In genomic region chr16:85610446-85611204, GRCh38 we compare ENCODE assay signal across 8 cellular contexts. TPM values are rescaled to one million over a fixed set of nuclear protein-coding genes. Genes with fewer than 3 reads are reported as not detected.
DNase-seq lines count a peak whose midpoint lies in the region; ATAC-seq and TF ChIP-seq lines count a peak whose summit lies in the region.

No MANE protein-coding gene starts in this region.

- peak in 2 of 3 experiments; percentile 99 to 100; a peak in 4 of 6 replicates for TF ChIP-seq CTCF in HCT116 (IDR thresholded peaks at IDR 0.05 in 2 of 3, conservative IDR thresholded peaks at IDR 0.05 in 1 of 3; ENCODE audit: borderline replicate concordance in 1 of 3, insufficient read depth in 1 of 3, low read depth in 2 of 3, low read length in 2 of 3)

- H3K9me3 ChIP-seq in HCT116 (ENCODE audit: control insufficient read depth in 1 of 2, insufficient read depth in 1 of 2, low read depth in 1 of 2, low read length in 2 of 2) (no peaks in the 10 kb centered on the region), right cardiac atrium (ENCODE audit: control insufficient read depth, low read length) (no peaks in the 10 kb centered on the region)

- intact Hi-C loops in HCT116 (cut with micrococcal nuclease) (loop anchor here (1.0 to 10.0 kb wide), 7 partner anchors 56 to 495 kb away; no protein-coding TSS in a partner anchor), right cardiac atrium (cut with DNase I) (loop anchor here (5.0 to 10.0 kb wide), 6 partner anchors 53 to 306 kb away; no protein-coding TSS in a partner anchor)

- peak; percentile 49 for ATAC-seq in HCT116
- peak; percentile 34 to 38 for ATAC-seq in right cardiac atrium

- H3K79me2 ChIP-seq in HCT116 (ENCODE audit: insufficient read depth, low read length), result peaks cover 11% of the 10 kb centered on the region

- no peak for TF ChIP-seq RAD21 in HCT116 (IDR thresholded peaks at IDR 0.05; ENCODE audit: low read depth)

- BruUV-seq in HCT116 (replicated peaks; lab: Mats Ljungman, UMichigan), result TSS peak; percentile 46

- peaks cover 4% of the 10 kb centered on the region; the same call in 1 of the 2 replicates for H4K20me1 ChIP-seq in HCT116 (ENCODE audit: insufficient read depth)

- H3K4me1 ChIP-seq in HCT116 (ENCODE audit: control insufficient read depth in 1 of 2, insufficient read depth in 2 of 2, low read length in 2 of 2), result peaks cover 19 to 51% of the 10 kb centered on the region in 2 experiments
- H3K4me1 ChIP-seq in right cardiac atrium (ENCODE audit: control insufficient read depth, insufficient read depth, low read length), result peaks cover 18% of the 10 kb centered on the region
- peaks cover 2% of the 10 kb centered on the region for H3K4me1 ChIP-seq in urinary bladder (ENCODE audit: insufficient read depth)

- peak overlapping the region; percentile 85 to 91 for H3K4me3 ChIP-seq in HCT116 (replicated peaks in 1 of 2; ENCODE audit: low read depth in 1 of 2, low read length in 2 of 2)
- peak overlapping the region; percentile 45 for H3K4me3 ChIP-seq in right cardiac atrium (ENCODE audit: low read length)
- peak overlapping the region; percentile 52 for H3K4me3 ChIP-seq in urinary bladder (ENCODE audit: low read depth, low read length)

- H3K27me3 ChIP-seq in HCT116 (ENCODE audit: insufficient read depth, low read length), result no peaks in the 10 kb centered on the region
- no peaks in the 10 kb centered on the region for H3K27me3 ChIP-seq in right cardiac atrium (ENCODE audit: control insufficient read depth, insufficient read depth)

- POLR2A ChIA-PET in HCT116 (lab: Charles Lee), result interaction anchor here (0.6 to 1.6 kb wide), 6 partner anchors 42 to 1902 kb away, joined by 3 to 5 read pairs (median 4); no protein-coding TSS in a partner anchor

- H3K9me2 ChIP-seq in HCT116 (ENCODE audit: insufficient read depth), result no peaks in the 10 kb centered on the region

- 4% methylated on average over 40 of the region's 40 CpGs for WGBS in right cardiac atrium
- WGBS in urinary bladder, result 7% methylated on average over 40 of the region's 40 CpGs

- H3K4me2 ChIP-seq in HCT116 (ENCODE audit: low read length), result peak overlapping the region; percentile 89

- RAD21 ChIA-PET in HCT116 (lab: Charles Lee; ENCODE audit: low non-redundant PET in 1 of 2, low total read pairs in 2 of 2, uncharacterized antibody in 2 of 2, unreplicated experiment in 2 of 2), result interaction anchor here (0.6 to 2.1 kb wide), 10 partner anchors 54 to 280 kb away, joined by 3 to 11 read pairs (median 4); no protein-coding TSS in a partner anchor

- peak overlapping the region; percentile 84 for H3K9ac ChIP-seq in HCT116 (ENCODE audit: low read length)

- peak overlapping the region; percentile 73 for H3K27ac ChIP-seq in HCT116 (ENCODE audit: low read depth, low read length)
- H3K27ac ChIP-seq in right cardiac atrium (ENCODE audit: low read length), result no peak overlapping the region
- no peak overlapping the region for H3K27ac ChIP-seq in urinary bladder (ENCODE audit: low read depth)

- no peaks in the 10 kb centered on the region for H3K36me3 ChIP-seq in HCT116 (ENCODE audit: control insufficient read depth in 1 of 2, insufficient read depth in 2 of 2, low read length in 2 of 2)
- H3K36me3 ChIP-seq in urinary bladder (ENCODE audit: insufficient read depth), result no peaks in the 10 kb centered on the region

- no peak overlapping the region for H2AFZ ChIP-seq in HCT116 (ENCODE audit: low read depth, low read length, poor library complexity, severe bottlenecking)

- DNase-seq in DMS153 (lab: John Stamatoyannopoulos, UW), result peak; percentile 86
- DNase-seq in HCT116 (ENCODE audit: low read depth, low spot score), result peak; percentile 83
- DNase-seq in NCI-H146 (lab: John Stamatoyannopoulos, UW), result peak; percentile 89
- DNase-seq in T-helper 2 cell, result peak; percentile 68 to 82 (median 74)
- peak; percentile 22 to 89 (median 70) for DNase-seq in amygdala (lab: John Stamatoyannopoulos, UW)
- peak; percentile 87 to 95 (median 93) for DNase-seq in right cardiac atrium
- peak; percentile 15 for DNase-seq in pulmonary artery endothelial cell (ENCODE audit: low read depth, low spot score)

- CTCF ChIA-PET in HCT116 (lab: Charles Lee), result interaction anchor here (0.7 to 4.9 kb wide), 20 partner anchors 47 to 496 kb away, joined by 3 to 30 read pairs (median 6); no protein-coding TSS in a partner anchor

- no peak for TF ChIP-seq POLR2A in HCT116 (IDR thresholded peaks at IDR 0.05; ENCODE audit: borderline replicate concordance, extremely low read depth, insufficient read depth, insufficient read length)

TF ChIP-seq in HCT116, 20 proteins besides CTCF, POLR2A, EP300 and RAD21:
- TF ChIP-seq MAX (IDR thresholded peaks at IDR 0.05) (no peak), YY1 (IDR thresholded peaks at IDR 0.05; ENCODE audit: extremely low read depth, insufficient replicate concordance, low read depth, low read length) (peak; percentile 23), TCF7L2 (IDR thresholded peaks at IDR 0.05; ENCODE audit: borderline replicate concordance, extremely low read depth, insufficient read depth, insufficient read length) (peak; percentile 23), POLR2AphosphoS5 (IDR thresholded peaks at IDR 0.05; ENCODE audit: low read depth, low read length) (0 out of 2 replicates have a peak, but pooled peaks have one; percentile 2)

RNA-seq across cellular contexts. Expression of gene GSE1, which starts 2.5 kb away (rescaled TPM):
- 90.2 TPM for total RNA-seq in HCT116 (2021; ENCODE audit: unreplicated experiment)
- 37.9 and 44.0 TPM in 2 replicates for polyA plus RNA-seq in HCT116 (2012)
- total RNA-seq in right cardiac atrium, result 10 to 100 TPM; 70.8 to 99.8 (median 92.5) TPM
- 40.3 TPM for polyA plus RNA-seq in right cardiac atrium
- total RNA-seq in pulmonary artery endothelial cell, result 8.4 and 9.3 TPM in 2 replicates
- 33.4 TPM for total RNA-seq in urinary bladder
- 29.7 TPM for polyA plus RNA-seq in urinary bladder

Comparison
In these comparisons a context has a peak if more than half of its experiments do, and no peak if none do; other contexts are left out.
1. DNase-seq: peak in every context shown above with its lines; median percentile 93 in right cardiac atrium; 89 in NCI-H146; 86 in DMS153; 83 in HCT116; 74 in T-helper 2 cell; 70 in amygdala; 15 in pulmonary artery endothelial cell.